Comparison of ENCODE assay signal across 2 cellular contexts in the genomic region with DNA sequence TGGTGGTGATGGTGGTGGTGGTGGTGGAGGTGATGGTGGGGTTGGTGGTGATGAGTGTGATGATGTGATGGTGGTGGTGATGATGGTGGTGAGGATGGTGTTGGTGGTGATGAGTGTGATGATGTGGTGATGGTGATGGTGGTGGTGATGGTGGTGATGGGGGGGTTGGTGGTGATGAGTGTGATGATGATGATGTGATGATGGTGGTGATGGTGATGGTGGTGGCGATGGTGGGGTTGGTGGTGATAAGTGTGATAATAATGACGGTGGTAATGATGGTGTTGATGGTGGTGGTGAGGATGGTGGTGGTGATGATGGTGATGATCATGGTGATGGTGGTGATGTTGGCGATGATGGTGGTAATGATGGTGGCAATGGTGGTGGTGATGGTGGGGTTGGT.
TF ChIP-seq lines count a peak whose summit lies in the region.

No MANE protein-coding gene starts in this region.

TF ChIP-seq in HepG2, 621 proteins besides CTCF, POLR2A, EP300 and RAD21:
- TF ChIP-seq SNAI1 (CRISPR knock-in tag; IDR thresholded peaks at IDR 0.05; ENCODE audit: borderline replicate concordance) (no peak), CREB1 (IDR thresholded peaks at IDR 0.05) (peak; percentile 90), CREB1 (CRISPR knock-in tag; IDR thresholded peaks at IDR 0.05) (no peak), RAD51 (IDR thresholded peaks at IDR 0.05; ENCODE audit: borderline replicate concordance) (0 out of 2 replicates have a peak, but pooled peaks have one; percentile 3)

TF ChIP-seq in H1, 55 proteins besides CTCF, POLR2A, EP300 and RAD21:
- TF ChIP-seq TAF7 (optimal IDR thresholded peaks at IDR 0.05; ENCODE audit: borderline replicate concordance, low read depth, low read length) (no peak), FOSL1 (IDR thresholded peaks at IDR 0.05; ENCODE audit: insufficient read depth, low read depth, low read length) (no peak), SRF (IDR thresholded peaks at IDR 0.05; ENCODE audit: low read depth, low read length) (no peak), KDM5A (IDR thresholded peaks at IDR 0.05; ENCODE audit: low read length) (no peak), CBX8 (IDR thresholded peaks at IDR 0.05; ENCODE audit: borderline replicate concordance, low read depth, low read length) (no peak), HDAC6 (IDR thresholded peaks at IDR 0.05; ENCODE audit: low read depth, low read length) (no peak), BACH1 (IDR thresholded peaks at IDR 0.05; ENCODE audit: low read length) (no peak), CHD1 (IDR thresholded peaks at IDR 0.05; ENCODE audit: low read depth, low read length) (no peak), TBP (IDR thresholded peaks at IDR 0.05; ENCODE audit: low read depth, low read length) (no peak), CBX5 (IDR thresholded peaks at IDR 0.05; ENCODE audit: low read depth, low read length) (no peak), GTF2F1 (IDR thresholded peaks at IDR 0.05; ENCODE audit: borderline replicate concordance, low read depth, low read length) (no peak)
